8 cellular contexts compared by ENCODE assay signal in genomic region chr22:41682033-41682807, GRCh38.
A peak's percentile ranks its signal among the peaks of the same experiment; 100 is the strongest.
DNase-seq lines count a peak whose midpoint lies in the region; ATAC-seq lines count a peak whose summit lies in the region.

No MANE protein-coding gene starts in this region.

- peak; percentile 66 for DNase-seq in GDM1 (lab: John Stamatoyannopoulos, UW)
- DNase-seq in NCI-H774 (lab: John Stamatoyannopoulos, UW), result peak; percentile 72
- DNase-seq in activated CD8-positive, alpha-beta memory T cell treated with anti-CD3 and anti-CD28 coated beads for 1 hour (ENCODE audit: extremely low read depth in 1 of 2, low read depth in 1 of 2), result peak; percentile 51 to 73
- peak; percentile 72 for DNase-seq in effector CD8-positive, alpha-beta T cell (lab: John Stamatoyannopoulos, UW)
- peak; percentile 83 for DNase-seq in medulla oblongata (ENCODE audit: extremely low spot score)
- DNase-seq in stimulated activated CD4-positive, alpha-beta T cell treated with anti-CD3 and anti-CD28 coated beads, TNF-alpha, amount 100 ng/mL, for 1 hour (ENCODE audit: low read depth in 3 of 3, low spot score in 1 of 3), result peak; percentile 52 to 78 (median 66)
- DNase-seq in NCI-H146 treated with DMSO at 0.1 percent for 48 hours (lab: John Stamatoyannopoulos, UW; ENCODE audit: unreplicated experiment), result no peak

- ATAC-seq in HG02798 (IDR thresholded peaks at IDR 0.05; ENCODE audit: poor library complexity, unreplicated experiment), result peak; percentile 86
